In the genomic region with DNA sequence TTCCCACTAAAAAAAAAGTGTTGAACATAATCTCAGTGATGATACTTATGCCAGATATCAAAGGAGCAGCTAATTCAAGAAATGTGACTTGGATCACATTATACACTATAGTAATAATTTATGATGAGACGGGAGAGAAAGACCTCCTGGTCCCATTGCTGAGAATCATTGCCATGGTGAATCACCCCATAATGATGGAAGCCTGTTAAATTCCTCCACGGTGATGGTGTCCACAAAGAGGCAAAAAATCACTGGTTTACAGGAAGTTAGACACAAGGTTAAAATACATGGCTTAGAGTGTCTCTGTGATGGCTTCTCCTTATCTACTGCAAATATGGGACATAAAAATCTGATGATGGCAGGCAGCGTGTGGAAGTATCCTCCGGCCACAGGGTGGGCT, we compare ENCODE assay signal across 23 cellular contexts.
DNase-seq lines count a peak whose midpoint lies in the region; ATAC-seq and TF ChIP-seq lines count a peak whose summit lies in the region.
"Had no signal": no experiment of that assay in that cellular context is flagged by ENCODE, and none has a peak within 500 bp of the region (broad histone marks: within the 10 kb centered on the region; RNA-seq: fewer than 3 reads in every experiment).

No MANE protein-coding gene starts in this region.

- H3K27ac Mint-ChIP-seq in chondrocyte (ENCODE audit: unreplicated experiment): peak overlapping the region; percentile 81
- H3K27ac Mint-ChIP-seq in progenitor cell of endocrine pancreas: peak overlapping the region; percentile 27

- CTCF ChIA-PET in IMR-90 (lab: Yijun Ruan, JAX): no interaction called here

- no peaks in the 10 kb centered on the region for H4K20me1 ChIP-seq in IMR-90 (ENCODE audit: insufficient read depth, low read length)

- no peaks in the 10 kb centered on the region for H3K27me3 ChIP-seq in IMR-90 (ENCODE audit: control insufficient read depth, insufficient read depth, low read length)

- H3K4me2 ChIP-seq in IMR-90 (ENCODE audit: low read depth, low read length): no peak overlapping the region

- H3K36me3 Mint-ChIP-seq in chondrocyte (ENCODE audit: low read depth): peaks cover 16% of the 10 kb centered on the region
- H3K36me3 Mint-ChIP-seq in progenitor cell of endocrine pancreas (ENCODE audit: insufficient read depth): peaks cover 42% of the 10 kb centered on the region

- H3K9ac ChIP-seq in IMR-90 (ENCODE audit: low read depth, low read length): no peak overlapping the region

- no peak overlapping the region for H3K4ac ChIP-seq in IMR-90 (ENCODE audit: low read depth, low read length)

- dilution Hi-C loops in IMR-90 (cut with HindIII; ENCODE audit: low sequenced_read_pairs, unreplicated experiment): no loop called here

- no peaks in the 10 kb centered on the region for H3K9me3 ChIP-seq in IMR-90 (ENCODE audit: control insufficient read depth, insufficient read depth, low read length)

- H2BK5ac ChIP-seq in IMR-90 (ENCODE audit: low read depth, low read length, poor library complexity, severe bottlenecking): no peak overlapping the region

- in situ Hi-C loops in IMR-90 (cut with MboI; ENCODE audit: low sequenced_read_pairs): no loop called here

- H3K23ac ChIP-seq in IMR-90 (ENCODE audit: low read depth, low read length): no peak overlapping the region

- no peak for TF ChIP-seq RAD21 in IMR-90 (IDR thresholded peaks at IDR 0.05; ENCODE audit: low read length)

- H2AK5ac ChIP-seq in IMR-90 (ENCODE audit: low read depth, low read length): no peak overlapping the region

- peaks cover 12% of the 10 kb centered on the region for H3K9me3 Mint-ChIP-seq in chondrocyte (ENCODE audit: low read depth)
- H3K9me3 Mint-ChIP-seq in progenitor cell of endocrine pancreas (ENCODE audit: low read depth): peaks cover 7% of the 10 kb centered on the region

- peaks cover 4% of the 10 kb centered on the region; the same call in 1 of the 2 replicates for H3K36me3 ChIP-seq in IMR-90 (ENCODE audit: control insufficient read depth, insufficient read depth, low read length)

- POLR2A ChIA-PET in IMR-90 (lab: Charles Lee; ENCODE audit: unreplicated experiment): interaction anchor here (0.5 kb wide), 1 partner anchor 11 kb away, joined by 3 read pairs; no protein-coding TSS in a partner anchor

- H3K9me1 ChIP-seq in IMR-90 (ENCODE audit: insufficient read depth, low read length): no peaks in the 10 kb centered on the region; the same call in 1 of the 2 replicates

- H3K18ac ChIP-seq in IMR-90 (ENCODE audit: low read depth, low read length): no peak overlapping the region

- WGBS in IMR-90 (ENCODE audit: extremely low coverage in 2 of 2, insufficient read length in 1 of 2), 2 experiments: no CpG with 5 or more reads among the region's 4 CpGs

- peaks cover 3 to 4% of the 10 kb centered on the region in 2 experiments; a peak in 2 of 4 replicates for H3K79me1 ChIP-seq in IMR-90 (ENCODE audit: low read depth in 1 of 2, low read length in 2 of 2)

- H2BK15ac ChIP-seq in IMR-90 (ENCODE audit: low read depth, low read length): no peak overlapping the region

- H3K4me3 ChIP-seq in IMR-90 (ENCODE audit: insufficient read depth, low read depth, low read length): no peak overlapping the region
- H3K4me3 ChIP-seq: GM12878, SK-N-MC had no signal

- no peak overlapping the region for H2AK9ac ChIP-seq in IMR-90 (replicated peaks; ENCODE audit: low read depth, low read length, poor library complexity)

- H3K27me3 Mint-ChIP-seq in chondrocyte (ENCODE audit: low read depth): no peaks in the 10 kb centered on the region
- no peaks in the 10 kb centered on the region for H3K27me3 Mint-ChIP-seq in progenitor cell of endocrine pancreas

- peak; percentile 59 for DNase-seq in EH (ENCODE audit: low read depth)
- peak; percentile 41 for DNase-seq in IMR-90
- DNase-seq in chondrocyte (ENCODE audit: low spot score): no peak
- no peak for DNase-seq in progenitor cell of endocrine pancreas (ENCODE audit: low spot score, unreplicated experiment)
- DNase-seq in GM19240 (ENCODE audit: insufficient read length, low spot score): no peak
- DNase-seq: AML-193; DMS79 treated with DMSO at 0.1 percent for 48 hours; GF-D8; MM.1S; NCI-H1092 treated with DMSO at 0.1 percent for 48 hours; NCI-H146; NCI-H2029 treated with DMSO at 0.1 percent for 48 hours; NCI-H2171 treated with DMSO at 0.1 percent for 48 hours; NCI-H748 treated with DMSO at 0.1 percent for 48 hours; NK-92 treated with Interleukin-12 subunit alpha and Interleukin-12 subunit beta, amount 100 ng/mL, for 24 hours; OCI-M1; SHP77 had no signal

- no peak overlapping the region for H3K4me3 Mint-ChIP-seq in chondrocyte (ENCODE audit: unreplicated experiment)
- H3K4me3 Mint-ChIP-seq in progenitor cell of endocrine pancreas (ENCODE audit: low read depth): no peak overlapping the region

- H3K4me1 Mint-ChIP-seq in chondrocyte (ENCODE audit: low read depth) (peaks cover 60% of the 10 kb centered on the region), progenitor cell of endocrine pancreas (ENCODE audit: low read depth) (peaks cover 25% of the 10 kb centered on the region)

- no peak overlapping the region for H4K5ac ChIP-seq in IMR-90 (ENCODE audit: low read depth, low read length)

- peaks cover 4% of the 10 kb centered on the region; the same call in 1 of the 2 replicates for H3K4me1 ChIP-seq in IMR-90 (ENCODE audit: control insufficient read depth, insufficient read depth, low read length)

- H3K56ac ChIP-seq in IMR-90 (ENCODE audit: extremely low read depth, insufficient read depth, low read length): no peak overlapping the region

- H4K91ac ChIP-seq in IMR-90 (ENCODE audit: insufficient read depth, low read depth, low read length): no peak overlapping the region

- intact Hi-C loops in IMR-90 (cut with micrococcal nuclease): no loop called here

- no peak overlapping the region for H2BK20ac ChIP-seq in IMR-90 (ENCODE audit: low read depth, low read length)

- TF ChIP-seq CTCF in IMR-90 (conservative IDR thresholded peaks at IDR 0.05; ENCODE audit: low read depth, low read length) (no peak), chondrocyte (IDR thresholded peaks at IDR 0.05) (no peak), progenitor cell of endocrine pancreas (IDR thresholded peaks at IDR 0.05; ENCODE audit: unreplicated experiment) (no peak)

- H2BK120ac ChIP-seq in IMR-90 (ENCODE audit: low read depth, low read length): no peak overlapping the region

- BruUV-seq in IMR-90 (replicated peaks; lab: Mats Ljungman, UMichigan): no TSS peak

- no peak overlapping the region for H2AFZ ChIP-seq in IMR-90 (replicated peaks; ENCODE audit: low read length, poor library complexity)

- no peak for ATAC-seq in IMR-90 (ENCODE audit: low read depth)
- no peak for ATAC-seq in HG03159 (IDR thresholded peaks at IDR 0.05; ENCODE audit: unreplicated experiment)
- no peak for ATAC-seq in GM21786 (IDR thresholded peaks at IDR 0.05; ENCODE audit: unreplicated experiment)
- ATAC-seq: GM12878 had no signal

- no peak for TF ChIP-seq POLR2A in IMR-90 (IDR thresholded peaks at IDR 0.05; ENCODE audit: low read depth, low read length)

- no peak overlapping the region for H4K8ac ChIP-seq in IMR-90 (ENCODE audit: low read depth in 2 of 2, low read length in 2 of 2)

- no peak overlapping the region for H3K27ac ChIP-seq in IMR-90 (ENCODE audit: insufficient read depth, low read length)
- H3K27ac ChIP-seq: C4-2B, HL-60, SK-N-MC had no signal

- H3K14ac ChIP-seq in IMR-90 (replicated peaks; ENCODE audit: low read depth, low read length): no peak overlapping the region

TF ChIP-seq in IMR-90, 13 proteins besides CTCF, POLR2A, EP300 and RAD21:
- no peak for TF ChIP-seq MAZ (IDR thresholded peaks at IDR 0.05; ENCODE audit: borderline replicate concordance, low read depth, low read length)
- no peak for TF ChIP-seq CEBPB (IDR thresholded peaks at IDR 0.05; ENCODE audit: low read depth, low read length)
- TF ChIP-seq MAFK (IDR thresholded peaks at IDR 0.05; ENCODE audit: low read depth, low read length): no peak
- TF ChIP-seq MXI1 (IDR thresholded peaks at IDR 0.05; ENCODE audit: borderline replicate concordance, low read depth, low read length): no peak

Comparison
In these comparisons a context has a peak if more than half of its experiments do, and no peak if none do; other contexts are left out.
1. DNase-seq: peak in EH (single experiment) and IMR-90 (single experiment); none in chondrocyte (single experiment), progenitor cell of endocrine pancreas (single experiment) and GM19240 (single experiment).